Comparison of ENCODE assay signal across 10 cellular contexts in genomic region chr4:826508-827208, GRCh38. TPM values are rescaled to one million over a fixed set of nuclear protein-coding genes. Genes with fewer than 3 reads are reported as not detected.
DNase-seq lines count a peak whose midpoint lies in the region; ATAC-seq and TF ChIP-seq lines count a peak whose summit lies in the region.
"Had no signal": no experiment of that assay in that cellular context is flagged by ENCODE, and none has a peak within 500 bp of the region (broad histone marks: within the 10 kb centered on the region; RNA-seq: fewer than 3 reads in every experiment).

No MANE protein-coding gene starts in this region.

- H3F3A ChIP-seq in smooth muscle cell (ENCODE audit: low read depth): no peaks in the 10 kb centered on the region

- H3K27ac ChIP-seq in smooth muscle cell (ENCODE audit: low read depth) (no peak overlapping the region), foreskin keratinocyte (no peak overlapping the region)
- H3K27ac ChIP-seq: HL-60 had no signal

- no peaks in the 10 kb centered on the region for H4K20me1 ChIP-seq in smooth muscle cell (ENCODE audit: low read depth)

- peak overlapping the region; percentile 61 for H3K4me2 ChIP-seq in smooth muscle cell

- H3K4me1 ChIP-seq in smooth muscle cell (ENCODE audit: low read depth) (no peaks in the 10 kb centered on the region), foreskin keratinocyte (no peaks in the 10 kb centered on the region)

- peaks cover 78% of the 10 kb centered on the region for H3K27me3 ChIP-seq in smooth muscle cell (ENCODE audit: low read depth)
- H3K27me3 ChIP-seq in foreskin keratinocyte: peaks cover 78% of the 10 kb centered on the region

- H3K4me3 ChIP-seq in iPS-18c (ENCODE audit: insufficient read depth, low read depth, low read length) (peak overlapping the region; percentile 56), smooth muscle cell (peak overlapping the region; percentile 5)

- no peak overlapping the region for H3K9ac ChIP-seq in smooth muscle cell (ENCODE audit: low read depth)

- H3K36me3 ChIP-seq in smooth muscle cell (ENCODE audit: low read depth): no peaks in the 10 kb centered on the region

- no peaks in the 10 kb centered on the region for H3K79me2 ChIP-seq in smooth muscle cell (ENCODE audit: low read depth)

- TF ChIP-seq CTCF in smooth muscle cell (IDR thresholded peaks at IDR 0.05; ENCODE audit: borderline replicate concordance, insufficient read depth, poor library complexity, severe bottlenecking) (no peak), foreskin keratinocyte (conservative IDR thresholded peaks at IDR 0.05) (no peak)

- WGBS in smooth muscle cell (ENCODE audit: low lambda C conversion rate): 3% methylated on average over 35 of the region's 75 CpGs

- ATAC-seq in HG02610 (IDR thresholded peaks at IDR 0.05; ENCODE audit: unreplicated experiment) (no peak), foreskin keratinocyte (no peak)

- H2AFZ ChIP-seq in smooth muscle cell (ENCODE audit: low read depth): no peak overlapping the region

- DNase-seq in NCI-H2227 (lab: John Stamatoyannopoulos, UW; ENCODE audit: unreplicated experiment) (peak; percentile 26), NCI-H2227 treated with DMSO at 0.1 percent for 48 hours (lab: John Stamatoyannopoulos, UW) (no peak), SK-N-DZ (ENCODE audit: low spot score) (peak; percentile 32), smooth muscle cell (lab: John Stamatoyannopoulos, UW; ENCODE audit: unreplicated experiment) (no peak), GM03348 (ENCODE audit: low spot score) (no peak), foreskin keratinocyte (no peak)
- DNase-seq: NCI-H187 treated with DMSO at 0.1 percent for 48 hours had no signal

- H3K9me3 ChIP-seq in iPS-18c (ENCODE audit: control insufficient read depth, insufficient read depth, low read length) (no peaks in the 10 kb centered on the region), smooth muscle cell (replicated peaks; ENCODE audit: low read depth) (no peaks in the 10 kb centered on the region)

RNA-seq across cellular contexts. Expression of gene CPLX1, which starts 0.7 kb away (rescaled TPM):
- 14.2 and 15.1 TPM in 2 replicates for polyA plus RNA-seq in SK-N-DZ (2014; cell fraction: cytosol; rRNA removed)
- polyA plus RNA-seq in SK-N-DZ (2014; cell fraction: nucleus; rRNA removed): 9.1 and 13.0 TPM in 2 replicates
- 0.58 TPM in 1 of 2 replicates, not detected in the other for total RNA-seq in smooth muscle cell
- not detected in 2 replicates for polyA plus RNA-seq in smooth muscle cell
- total RNA-seq in foreskin keratinocyte: 0.07 and 0.10 TPM in 2 replicates
- polyA plus RNA-seq in foreskin keratinocyte: 0.03 and 0.06 TPM in 2 replicates

Comparison
In these comparisons a context has a peak if more than half of its experiments do, and no peak if none do; other contexts are left out.
1. DNase-seq: peak in NCI-H2227 (single experiment) and SK-N-DZ (single experiment); none in NCI-H2227 treated with DMSO at 0.1 percent for 48 hours (single experiment), smooth muscle cell (single experiment), GM03348 (single experiment) and foreskin keratinocyte (0 of 2).